In genomic region chr3:69294014-69294771, GRCh38 we compare ENCODE assay signal across 11 cellular contexts.
A peak's percentile ranks its signal among the peaks of the same experiment; 100 is the strongest.
DNase-seq lines count a peak whose midpoint lies in the region; ATAC-seq and TF ChIP-seq lines count a peak whose summit lies in the region.
"Had no signal": no experiment of that assay in that cellular context is flagged by ENCODE, and none has a peak within 500 bp of the region (broad histone marks: within the 10 kb centered on the region; RNA-seq: fewer than 3 reads in every experiment).

No MANE protein-coding gene starts in this region.

- H3K27ac Mint-ChIP-seq in brain = peak overlapping the region in 3 of 5 experiments; percentile 23 to 88 (median 61)
- H3K27ac Mint-ChIP-seq: natural killer cell had no signal

- no peaks in the 10 kb centered on the region for H3K9me3 Mint-ChIP-seq in brain
- H3K9me3 Mint-ChIP-seq: natural killer cell had no signal

- ATAC-seq in HG02610 (IDR thresholded peaks at IDR 0.05; ENCODE audit: unreplicated experiment) (peak; percentile 88), mucosa of descending colon (peak; percentile 26), GM19035 (IDR thresholded peaks at IDR 0.05; ENCODE audit: unreplicated experiment) (no peak)
- ATAC-seq: natural killer cell had no signal

- no peak overlapping the region for H3K27ac ChIP-seq in MM.1S (ENCODE audit: low read length)

- no peak for TF ChIP-seq CTCF in brain (conservative IDR thresholded peaks at IDR 0.05)
- no peak for TF ChIP-seq CTCF in mucosa of descending colon (IDR thresholded peaks at IDR 0.05)
- TF ChIP-seq CTCF in MM.1S (IDR thresholded peaks at IDR 0.05; ENCODE audit: low read length) = no peak

- intact Hi-C loops in mucosa of descending colon (cut with DNase I, micrococcal nuclease) = no loop called here

- no peaks in the 10 kb centered on the region for H3F3A ChIP-seq in MM.1S (ENCODE audit: insufficient read depth, low read length)

- H3K27me3 Mint-ChIP-seq in brain = no peaks in the 10 kb centered on the region

- H3K79me2 ChIP-seq in MM.1S (ENCODE audit: low read length) = no peaks in the 10 kb centered on the region

- no peak overlapping the region for H2AFZ ChIP-seq in MM.1S (ENCODE audit: low read length)

- no peak overlapping the region for H3K9ac ChIP-seq in MM.1S (ENCODE audit: low read length)

- no peak overlapping the region for H3K4me2 ChIP-seq in MM.1S (ENCODE audit: low read depth, low read length)

- no peaks in the 10 kb centered on the region for H4K20me1 ChIP-seq in MM.1S (ENCODE audit: insufficient read depth, low read length)

- peaks cover 13% of the 10 kb centered on the region; the same call in 1 of the 2 replicates for H3K27me3 ChIP-seq in MM.1S (replicated peaks; ENCODE audit: insufficient read depth, low read length)

- peak; percentile 82 for DNase-seq in DMS 273 (lab: John Stamatoyannopoulos, UW; ENCODE audit: unreplicated experiment)
- no peak for DNase-seq in mucosa of descending colon
- DNase-seq in SK-N-DZ (ENCODE audit: low spot score) = no peak
- no peak for DNase-seq in MM.1S
- no peak for DNase-seq in NCI-H2029 (lab: John Stamatoyannopoulos, UW)
- DNase-seq: KG1, natural killer cell, Right ventricle myocardium superior had no signal

- H3K4me1 ChIP-seq in mucosa of descending colon (ENCODE audit: low read depth) (no peaks in the 10 kb centered on the region), MM.1S (ENCODE audit: low read length) (peaks cover 1% of the 10 kb centered on the region; the same call in 1 of the 2 replicates)

- H3K9me3 ChIP-seq in mucosa of descending colon (no peaks in the 10 kb centered on the region), MM.1S (replicated peaks; ENCODE audit: insufficient read depth, low read length) (no peaks in the 10 kb centered on the region)

- H3K4me3 Mint-ChIP-seq in brain = no peak overlapping the region
- H3K4me3 Mint-ChIP-seq: natural killer cell had no signal

- H3K4me1 Mint-ChIP-seq in brain = peaks cover 62% of the 10 kb centered on the region

- H3K36me3 ChIP-seq in mucosa of descending colon (ENCODE audit: low read depth) (no peaks in the 10 kb centered on the region), MM.1S (replicated peaks; ENCODE audit: insufficient read depth, low read length) (no peaks in the 10 kb centered on the region)

- H3K4me3 ChIP-seq in mucosa of descending colon (no peak overlapping the region), MM.1S (ENCODE audit: low read length) (no peak overlapping the region)

- H3K36me3 Mint-ChIP-seq in brain = peaks cover 4% of the 10 kb centered on the region
- H3K36me3 Mint-ChIP-seq: natural killer cell had no signal

- H3K9me2 ChIP-seq in MM.1S (replicated peaks; ENCODE audit: insufficient read depth, low read length) = no peaks in the 10 kb centered on the region
